In the genomic region with DNA sequence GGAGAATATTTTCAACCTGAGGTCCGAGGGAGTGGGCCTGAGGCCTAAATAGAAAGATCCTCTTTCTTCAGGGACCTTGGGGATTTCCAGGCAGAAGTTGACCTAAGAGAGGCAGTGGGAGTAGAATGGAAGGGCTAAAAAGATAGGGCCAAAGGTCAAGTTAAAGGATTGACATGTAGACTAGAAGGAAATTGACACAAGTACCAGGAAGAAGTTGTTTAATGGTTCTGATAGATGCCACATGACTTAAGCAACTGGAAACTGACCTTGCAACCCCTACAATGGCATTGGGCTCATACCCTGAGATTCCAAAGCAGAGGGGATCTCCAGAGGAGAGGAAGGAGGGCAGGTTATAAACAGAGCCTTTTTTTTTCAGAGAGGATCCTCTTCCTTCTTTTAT, we compare ENCODE assay signal across 2 cellular contexts.
TF ChIP-seq lines count a peak whose summit lies in the region.

No MANE protein-coding gene starts in this region.

TF ChIP-seq in A549, 52 proteins besides CTCF, POLR2A, EP300 and RAD21:
- TF ChIP-seq, protein P1, sequence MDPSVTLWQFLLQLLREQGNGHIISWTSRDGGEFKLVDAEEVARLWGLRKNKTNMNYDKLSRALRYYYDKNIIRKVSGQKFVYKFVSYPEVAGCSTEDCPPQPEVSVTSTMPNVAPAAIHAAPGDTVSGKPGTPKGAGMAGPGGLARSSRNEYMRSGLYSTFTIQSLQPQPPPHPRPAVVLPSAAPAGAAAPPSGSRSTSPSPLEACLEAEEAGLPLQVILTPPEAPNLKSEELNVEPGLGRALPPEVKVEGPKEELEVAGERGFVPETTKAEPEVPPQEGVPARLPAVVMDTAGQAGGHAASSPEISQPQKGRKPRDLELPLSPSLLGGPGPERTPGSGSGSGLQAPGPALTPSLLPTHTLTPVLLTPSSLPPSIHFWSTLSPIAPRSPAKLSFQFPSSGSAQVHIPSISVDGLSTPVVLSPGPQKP (IDR thresholded peaks at IDR 0.05; ENCODE audit: low read depth, low read length): no peak
- TF ChIP-seq TFCP2L1 (CRISPR knock-in tag; IDR thresholded peaks at IDR 0.05) (no peak), HOXB13 (CRISPR knock-in tag; IDR thresholded peaks at IDR 0.05; ENCODE audit: low read depth) (no peak)

TF ChIP-seq in H1, 55 proteins besides CTCF, POLR2A, EP300 and RAD21 (continued from another document):
- TF ChIP-seq SIN3A (conservative IDR thresholded peaks at IDR 0.05 in 1 of 2, IDR thresholded peaks at IDR 0.05 in 1 of 2; ENCODE audit: low read depth in 1 of 2, low read length in 2 of 2) (no peak), TCF12 (IDR thresholded peaks at IDR 0.05; ENCODE audit: low read depth, low read length) (no peak), SIX5 (IDR thresholded peaks at IDR 0.05; ENCODE audit: low read depth, low read length) (no peak), SRF (IDR thresholded peaks at IDR 0.05; ENCODE audit: low read depth, low read length) (no peak), HDAC6 (IDR thresholded peaks at IDR 0.05; ENCODE audit: low read depth, low read length) (no peak), MAFK (IDR thresholded peaks at IDR 0.05; ENCODE audit: low read depth, low read length) (no peak), CTBP2 (IDR thresholded peaks at IDR 0.05; ENCODE audit: borderline replicate concordance, insufficient read depth, insufficient read length, low read length) (no peak), YY1 (IDR thresholded peaks at IDR 0.05; ENCODE audit: low read depth, low read length) (no peak)
- TF ChIP-seq, protein P2, sequence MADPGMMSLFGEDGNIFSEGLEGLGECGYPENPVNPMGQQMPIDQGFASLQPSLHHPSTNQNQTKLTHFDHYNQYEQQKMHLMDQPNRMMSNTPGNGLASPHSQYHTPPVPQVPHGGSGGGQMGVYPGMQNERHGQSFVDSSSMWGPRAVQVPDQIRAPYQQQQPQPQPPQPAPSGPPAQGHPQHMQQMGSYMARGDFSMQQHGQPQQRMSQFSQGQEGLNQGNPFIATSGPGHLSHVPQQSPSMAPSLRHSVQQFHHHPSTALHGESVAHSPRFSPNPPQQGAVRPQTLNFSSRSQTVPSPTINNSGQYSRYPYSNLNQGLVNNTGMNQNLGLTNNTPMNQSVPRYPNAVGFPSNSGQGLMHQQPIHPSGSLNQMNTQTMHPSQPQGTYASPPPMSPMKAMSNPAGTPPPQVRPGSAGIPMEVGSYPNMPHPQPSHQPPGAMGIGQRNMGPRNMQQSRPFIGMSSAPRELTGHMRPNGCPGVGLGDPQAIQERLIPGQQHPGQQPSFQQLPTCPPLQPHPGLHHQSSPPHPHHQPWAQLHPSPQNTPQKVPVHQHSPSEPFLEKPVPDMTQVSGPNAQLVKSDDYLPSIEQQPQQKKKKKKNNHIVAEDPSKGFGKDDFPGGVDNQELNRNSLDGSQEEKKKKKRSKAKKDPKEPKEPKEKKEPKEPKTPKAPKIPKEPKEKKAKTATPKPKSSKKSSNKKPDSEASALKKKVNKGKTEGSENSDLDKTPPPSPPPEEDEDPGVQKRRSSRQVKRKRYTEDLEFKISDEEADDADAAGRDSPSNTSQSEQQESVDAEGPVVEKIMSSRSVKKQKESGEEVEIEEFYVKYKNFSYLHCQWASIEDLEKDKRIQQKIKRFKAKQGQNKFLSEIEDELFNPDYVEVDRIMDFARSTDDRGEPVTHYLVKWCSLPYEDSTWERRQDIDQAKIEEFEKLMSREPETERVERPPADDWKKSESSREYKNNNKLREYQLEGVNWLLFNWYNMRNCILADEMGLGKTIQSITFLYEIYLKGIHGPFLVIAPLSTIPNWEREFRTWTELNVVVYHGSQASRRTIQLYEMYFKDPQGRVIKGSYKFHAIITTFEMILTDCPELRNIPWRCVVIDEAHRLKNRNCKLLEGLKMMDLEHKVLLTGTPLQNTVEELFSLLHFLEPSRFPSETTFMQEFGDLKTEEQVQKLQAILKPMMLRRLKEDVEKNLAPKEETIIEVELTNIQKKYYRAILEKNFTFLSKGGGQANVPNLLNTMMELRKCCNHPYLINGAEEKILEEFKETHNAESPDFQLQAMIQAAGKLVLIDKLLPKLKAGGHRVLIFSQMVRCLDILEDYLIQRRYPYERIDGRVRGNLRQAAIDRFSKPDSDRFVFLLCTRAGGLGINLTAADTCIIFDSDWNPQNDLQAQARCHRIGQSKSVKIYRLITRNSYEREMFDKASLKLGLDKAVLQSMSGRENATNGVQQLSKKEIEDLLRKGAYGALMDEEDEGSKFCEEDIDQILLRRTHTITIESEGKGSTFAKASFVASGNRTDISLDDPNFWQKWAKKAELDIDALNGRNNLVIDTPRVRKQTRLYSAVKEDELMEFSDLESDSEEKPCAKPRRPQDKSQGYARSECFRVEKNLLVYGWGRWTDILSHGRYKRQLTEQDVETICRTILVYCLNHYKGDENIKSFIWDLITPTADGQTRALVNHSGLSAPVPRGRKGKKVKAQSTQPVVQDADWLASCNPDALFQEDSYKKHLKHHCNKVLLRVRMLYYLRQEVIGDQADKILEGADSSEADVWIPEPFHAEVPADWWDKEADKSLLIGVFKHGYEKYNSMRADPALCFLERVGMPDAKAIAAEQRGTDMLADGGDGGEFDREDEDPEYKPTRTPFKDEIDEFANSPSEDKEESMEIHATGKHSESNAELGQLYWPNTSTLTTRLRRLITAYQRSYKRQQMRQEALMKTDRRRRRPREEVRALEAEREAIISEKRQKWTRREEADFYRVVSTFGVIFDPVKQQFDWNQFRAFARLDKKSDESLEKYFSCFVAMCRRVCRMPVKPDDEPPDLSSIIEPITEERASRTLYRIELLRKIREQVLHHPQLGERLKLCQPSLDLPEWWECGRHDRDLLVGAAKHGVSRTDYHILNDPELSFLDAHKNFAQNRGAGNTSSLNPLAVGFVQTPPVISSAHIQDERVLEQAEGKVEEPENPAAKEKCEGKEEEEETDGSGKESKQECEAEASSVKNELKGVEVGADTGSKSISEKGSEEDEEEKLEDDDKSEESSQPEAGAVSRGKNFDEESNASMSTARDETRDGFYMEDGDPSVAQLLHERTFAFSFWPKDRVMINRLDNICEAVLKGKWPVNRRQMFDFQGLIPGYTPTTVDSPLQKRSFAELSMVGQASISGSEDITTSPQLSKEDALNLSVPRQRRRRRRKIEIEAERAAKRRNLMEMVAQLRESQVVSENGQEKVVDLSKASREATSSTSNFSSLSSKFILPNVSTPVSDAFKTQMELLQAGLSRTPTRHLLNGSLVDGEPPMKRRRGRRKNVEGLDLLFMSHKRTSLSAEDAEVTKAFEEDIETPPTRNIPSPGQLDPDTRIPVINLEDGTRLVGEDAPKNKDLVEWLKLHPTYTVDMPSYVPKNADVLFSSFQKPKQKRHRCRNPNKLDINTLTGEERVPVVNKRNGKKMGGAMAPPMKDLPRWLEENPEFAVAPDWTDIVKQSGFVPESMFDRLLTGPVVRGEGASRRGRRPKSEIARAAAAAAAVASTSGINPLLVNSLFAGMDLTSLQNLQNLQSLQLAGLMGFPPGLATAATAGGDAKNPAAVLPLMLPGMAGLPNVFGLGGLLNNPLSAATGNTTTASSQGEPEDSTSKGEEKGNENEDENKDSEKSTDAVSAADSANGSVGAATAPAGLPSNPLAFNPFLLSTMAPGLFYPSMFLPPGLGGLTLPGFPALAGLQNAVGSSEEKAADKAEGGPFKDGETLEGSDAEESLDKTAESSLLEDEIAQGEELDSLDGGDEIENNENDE (IDR thresholded peaks at IDR 0.05; ENCODE audit: insufficient replicate concordance, low read length): no peak
- TF ChIP-seq, protein P3, sequence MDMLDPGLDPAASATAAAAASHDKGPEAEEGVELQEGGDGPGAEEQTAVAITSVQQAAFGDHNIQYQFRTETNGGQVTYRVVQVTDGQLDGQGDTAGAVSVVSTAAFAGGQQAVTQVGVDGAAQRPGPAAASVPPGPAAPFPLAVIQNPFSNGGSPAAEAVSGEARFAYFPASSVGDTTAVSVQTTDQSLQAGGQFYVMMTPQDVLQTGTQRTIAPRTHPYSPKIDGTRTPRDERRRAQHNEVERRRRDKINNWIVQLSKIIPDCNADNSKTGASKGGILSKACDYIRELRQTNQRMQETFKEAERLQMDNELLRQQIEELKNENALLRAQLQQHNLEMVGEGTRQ (IDR thresholded peaks at IDR 0.05; ENCODE audit: low read length): no peak
